19 cellular contexts compared by ENCODE assay signal in the genomic region with DNA sequence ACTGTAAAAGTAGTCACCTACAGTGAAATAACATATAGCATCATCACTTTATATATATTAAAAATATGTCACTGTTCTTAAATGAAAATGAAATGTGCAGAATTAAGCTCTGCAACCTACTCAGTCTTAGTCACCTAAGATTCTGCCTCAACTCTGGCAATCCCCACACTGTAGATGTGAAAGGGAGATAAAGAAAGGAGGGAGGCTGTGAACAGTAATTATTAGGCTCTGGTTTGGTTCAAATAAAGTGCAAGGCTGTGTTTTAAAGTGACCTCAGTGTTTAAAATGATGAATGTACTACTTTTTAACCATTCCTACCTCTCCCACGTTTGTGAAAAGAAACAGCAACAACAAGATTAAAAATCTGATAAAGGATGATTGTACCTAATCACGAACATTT.
A peak's percentile ranks its signal among the peaks of the same experiment; 100 is the strongest.
DNase-seq lines count a peak whose midpoint lies in the region; ATAC-seq and TF ChIP-seq lines count a peak whose summit lies in the region.
"Had no signal": no experiment of that assay in that cellular context is flagged by ENCODE, and none has a peak within 500 bp of the region (broad histone marks: within the 10 kb centered on the region; RNA-seq: fewer than 3 reads in every experiment).

No MANE protein-coding gene starts in this region.

- TF ChIP-seq CTCF in lower lobe of right lung (IDR thresholded peaks at IDR 0.05): no peak

- H3K27ac ChIP-seq in GM23248 (peak overlapping the region; percentile 17), lower lobe of right lung (no peak overlapping the region)
- H3K27ac ChIP-seq: ovary, thyroid gland had no signal

- no peaks in the 10 kb centered on the region for H3K4me1 Mint-ChIP-seq in activated T-helper 17 cell treated with anti-CD3 and anti-CD28 coated beads, Interleukin-2, amount 50 U/mL, for 72 hours

- no peak overlapping the region for H3K4me3 ChIP-seq in GM23248
- H3K4me3 ChIP-seq in lower lobe of right lung: no peak overlapping the region
- H3K4me3 ChIP-seq: ovary, thyroid gland had no signal

- peaks cover 8% of the 10 kb centered on the region for H3K27me3 Mint-ChIP-seq in activated T-helper 17 cell treated with anti-CD3 and anti-CD28 coated beads, Interleukin-2, amount 50 U/mL, for 72 hours

- peak; percentile 24 for DNase-seq in ELR (ENCODE audit: low read depth)
- DNase-seq in GM23248: peak; percentile 76
- peak; percentile 87 for DNase-seq in iris pigment epithelial cell (ENCODE audit: low read depth)
- no peak for DNase-seq in lower lobe of right lung
- DNase-seq in NCI-H2171 treated with DMSO at 0.1 percent for 48 hours (lab: John Stamatoyannopoulos, UW): no peak
- DNase-seq: activated CD8-positive, alpha-beta memory T cell treated with anti-CD3 and anti-CD28 coated beads for 24 hours; activated naive CD4-positive, alpha-beta T cell treated with anti-CD3 and anti-CD28 coated beads for 36 hours; BE2C; hypothalamus; MV-4-11; NCI-H2081; NCI-H524 treated with DMSO at 0.1 percent for 48 hours; ovary; stimulated activated CD4-positive, alpha-beta T cell treated with anti-CD3 and anti-CD28 coated beads, Interleukin-4, amount 100 ng/mL, for 24 hours; stimulated activated CD8-positive, alpha-beta memory T cell treated with anti-CD3 and anti-CD28 coated beads, Interleukin-4, amount 100 ng/mL, for 48 hours; thyroid gland had no signal

- no peak overlapping the region for H3K4me3 Mint-ChIP-seq in activated T-helper 17 cell treated with anti-CD3 and anti-CD28 coated beads, Interleukin-2, amount 50 U/mL, for 72 hours
- H3K4me3 Mint-ChIP-seq: activated naive CD4-positive, alpha-beta T cell treated with anti-CD3 and anti-CD28 coated beads for 36 hours had no signal

- H3K36me3 ChIP-seq in GM23248 (ENCODE audit: low read depth) (no peaks in the 10 kb centered on the region; the same call in 1 of the 2 replicates), lower lobe of right lung (no peaks in the 10 kb centered on the region)
- H3K36me3 ChIP-seq: BE2C, ovary, thyroid gland had no signal

- H3K4me1 ChIP-seq in GM23248 (ENCODE audit: insufficient read depth) (peaks cover 38% of the 10 kb centered on the region), lower lobe of right lung (no peaks in the 10 kb centered on the region)
- H3K4me1 ChIP-seq: BE2C, thyroid gland had no signal

- H3K9ac ChIP-seq in GM23248: no peak overlapping the region

- H3K4me2 ChIP-seq in GM23248 (ENCODE audit: unreplicated experiment): peak overlapping the region; percentile 24

- in situ Hi-C loops in GM23248 (cut with MboI): no loop called here

- H2AFZ ChIP-seq in GM23248: no peak overlapping the region

- H3K9me3 Mint-ChIP-seq in activated T-helper 17 cell treated with anti-CD3 and anti-CD28 coated beads, Interleukin-2, amount 50 U/mL, for 72 hours: peaks cover 12% of the 10 kb centered on the region

- ATAC-seq in activated T-helper 17 cell treated with anti-CD3 and anti-CD28 coated beads, Interleukin-2, amount 50 U/mL, for 72 hours (replicated peaks): peak; percentile 88
- no peak for ATAC-seq in lower lobe of right lung
- no peak for ATAC-seq in GM18511 (IDR thresholded peaks at IDR 0.05; ENCODE audit: unreplicated experiment)
- ATAC-seq in GM18909 (IDR thresholded peaks at IDR 0.05; ENCODE audit: poor library complexity, unreplicated experiment): no peak

- no peaks in the 10 kb centered on the region for H3K9me2 ChIP-seq in GM23248 (ENCODE audit: insufficient read depth)

- H3F3A ChIP-seq in GM23248 (ENCODE audit: insufficient read depth): peaks cover 32% of the 10 kb centered on the region

- H3K9me3 ChIP-seq in GM23248 (ENCODE audit: low read depth) (no peaks in the 10 kb centered on the region), lower lobe of right lung (peaks cover 12% of the 10 kb centered on the region)
- H3K9me3 ChIP-seq: BE2C, ovary, thyroid gland had no signal

- H3K27me3 ChIP-seq in GM23248 (replicated peaks; ENCODE audit: insufficient read depth) (no peaks in the 10 kb centered on the region), lower lobe of right lung (ENCODE audit: low read depth) (no peaks in the 10 kb centered on the region)
- H3K27me3 ChIP-seq: ovary, thyroid gland had no signal

- H3K27ac Mint-ChIP-seq in activated T-helper 17 cell treated with anti-CD3 and anti-CD28 coated beads, Interleukin-2, amount 50 U/mL, for 72 hours: no peak overlapping the region
- H3K27ac Mint-ChIP-seq: activated naive CD4-positive, alpha-beta T cell treated with anti-CD3 and anti-CD28 coated beads for 36 hours had no signal

- no peaks in the 10 kb centered on the region for H3K79me2 ChIP-seq in GM23248 (ENCODE audit: insufficient read depth)

- no peaks in the 10 kb centered on the region for H4K20me1 ChIP-seq in GM23248 (ENCODE audit: insufficient read depth)

- no peaks in the 10 kb centered on the region for H3K36me3 Mint-ChIP-seq in activated T-helper 17 cell treated with anti-CD3 and anti-CD28 coated beads, Interleukin-2, amount 50 U/mL, for 72 hours (ENCODE audit: low read depth)

- 22 to 26% methylated on average over 2 of the region's 2 CpGs for WGBS in GM23248 (ENCODE audit: low coverage in 1 of 2, low lambda C conversion rate in 2 of 2, missing lambda C conversion rate in 2 of 2), 2 experiments

- intact Hi-C loops in lower lobe of right lung (cut with DNase I): no loop called here

Comparison
In these comparisons a context has a peak if more than half of its experiments do, and no peak if none do; other contexts are left out.
1. DNase-seq: peak in ELR (single experiment), GM23248 (single experiment) and iris pigment epithelial cell (single experiment); none in lower lobe of right lung (single experiment) and NCI-H2171 treated with DMSO at 0.1 percent for 48 hours (single experiment).